Comparison of ENCODE assay signal across 11 cellular contexts in the genomic region with DNA sequence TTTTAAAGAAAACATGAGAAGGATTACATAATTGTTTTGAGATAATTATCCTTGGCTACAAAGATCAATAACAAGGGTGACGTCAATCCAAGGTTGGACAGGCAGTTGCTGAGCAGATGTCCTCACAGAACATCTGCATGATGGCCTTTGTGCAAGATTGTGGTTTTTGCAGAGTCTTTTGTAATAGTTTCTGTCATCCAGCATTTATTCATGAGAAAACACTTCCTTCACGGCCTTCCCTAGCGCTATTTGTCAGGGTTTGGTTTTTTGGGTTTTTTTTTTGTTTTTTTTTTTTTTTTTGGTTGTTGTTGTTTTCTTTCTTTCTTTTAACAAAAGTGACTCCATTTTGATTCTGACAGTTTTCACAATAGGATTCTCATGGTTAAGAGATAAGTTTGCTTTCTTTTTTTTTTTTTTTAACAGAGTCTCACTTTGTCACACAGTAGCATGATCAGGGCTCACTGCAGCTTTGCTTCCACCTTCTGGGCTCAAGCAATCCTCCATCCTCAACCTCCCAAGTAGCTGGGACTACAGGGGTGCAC. TPM values are rescaled to one million over a fixed set of nuclear protein-coding genes. Genes with fewer than 3 reads are reported as not detected.
DNase-seq lines count a peak whose midpoint lies in the region; ATAC-seq and TF ChIP-seq lines count a peak whose summit lies in the region.
"Had no signal": no experiment of that assay in that cellular context is flagged by ENCODE, and none has a peak within 500 bp of the region (broad histone marks: within the 10 kb centered on the region; RNA-seq: fewer than 3 reads in every experiment).

No MANE protein-coding gene starts in this region.

- TF ChIP-seq EP300 in gastroesophageal sphincter (IDR thresholded peaks at IDR 0.05), result no peak

- H3K4me1 ChIP-seq in A673 (ENCODE audit: insufficient read depth, low read length, poor library complexity, severe bottlenecking), result peaks cover 32% of the 10 kb centered on the region
- peaks cover 22% of the 10 kb centered on the region for H3K4me1 ChIP-seq in OCI-LY7 (ENCODE audit: insufficient read depth, low read length, poor library complexity, severe bottlenecking)
- H3K4me1 ChIP-seq in gastroesophageal sphincter, result peaks cover 0 to 9% (median 0%) of the 10 kb centered on the region in 3 donors

- H3K4me3 ChIP-seq in A673 (ENCODE audit: low read depth, low read length, poor library complexity, severe bottlenecking), result no peak overlapping the region
- no peak overlapping the region for H3K4me3 ChIP-seq in OCI-LY7 (ENCODE audit: low read depth, low read length, poor library complexity, severe bottlenecking)
- H3K4me3 ChIP-seq in gastroesophageal sphincter, result no peak overlapping the region
- H3K4me3 ChIP-seq: skin epidermis had no signal

- no peaks in the 10 kb centered on the region for H3K36me3 Mint-ChIP-seq in activated T-cell treated with anti-CD3 and anti-CD28 coated beads, Interleukin-2, amount 50 U/mL, for 72 hours (ENCODE audit: insufficient read depth in 2 of 2)
- H3K36me3 Mint-ChIP-seq in activated T-helper 17 cell treated with anti-CD3 and anti-CD28 coated beads, Interleukin-2, amount 50 U/mL, for 72 hours (ENCODE audit: low read depth), result no peaks in the 10 kb centered on the region

- no peaks in the 10 kb centered on the region for H3K27me3 Mint-ChIP-seq in activated T-cell treated with anti-CD3 and anti-CD28 coated beads, Interleukin-2, amount 50 U/mL, for 72 hours (ENCODE audit: low read depth)
- H3K27me3 Mint-ChIP-seq in activated T-helper 17 cell treated with anti-CD3 and anti-CD28 coated beads, Interleukin-2, amount 50 U/mL, for 72 hours, result no peaks in the 10 kb centered on the region

- no peaks in the 10 kb centered on the region for H3K36me3 ChIP-seq in A673 (ENCODE audit: insufficient read depth, low read length, poor library complexity, severe bottlenecking)
- no peaks in the 10 kb centered on the region for H3K36me3 ChIP-seq in OCI-LY7 (ENCODE audit: insufficient read depth, low read length)
- H3K36me3 ChIP-seq in gastroesophageal sphincter, result no peaks in the 10 kb centered on the region

- no peaks in the 10 kb centered on the region for H3K27me3 ChIP-seq in A673 (replicated peaks; ENCODE audit: insufficient read depth, low read depth, low read length, poor library complexity)
- no peaks in the 10 kb centered on the region for H3K27me3 ChIP-seq in gastroesophageal sphincter

- no peaks in the 10 kb centered on the region for H3K79me2 ChIP-seq in OCI-LY7 (ENCODE audit: insufficient read depth, low read depth, low read length)

- intact Hi-C loops in A673 (cut with micrococcal nuclease; ENCODE audit: unreplicated experiment), result no loop called here
- intact Hi-C loops in OCI-LY7 (cut with micrococcal nuclease; ENCODE audit: unreplicated experiment), result no loop called here

- no peaks in the 10 kb centered on the region for H3K9me3 Mint-ChIP-seq in activated T-cell treated with anti-CD3 and anti-CD28 coated beads, Interleukin-2, amount 50 U/mL, for 72 hours
- no peaks in the 10 kb centered on the region for H3K9me3 Mint-ChIP-seq in activated T-helper 17 cell treated with anti-CD3 and anti-CD28 coated beads, Interleukin-2, amount 50 U/mL, for 72 hours

- no peak for TF ChIP-seq POLR2A in gastroesophageal sphincter (IDR thresholded peaks at IDR 0.05)

- no peaks in the 10 kb centered on the region for H3K9me2 ChIP-seq in OCI-LY7 (ENCODE audit: insufficient read depth, low read length)

- DNase-seq in A673 (ENCODE audit: low spot score) (no peak), OCI-LY7 (ENCODE audit: low spot score) (peak; percentile 27), inferior parietal cortex (ENCODE audit: extremely low spot score) (no peak)
- no peak for DNase-seq in activated T-cell treated with anti-CD3 and anti-CD28 coated beads, Interleukin-2, amount 50 U/mL, for 72 hours
- DNase-seq: glutamatergic neuron, NCI-H526 had no signal

- ATAC-seq in GM18909 (IDR thresholded peaks at IDR 0.05; ENCODE audit: poor library complexity, unreplicated experiment), result peak; percentile 58
- peak; percentile 89 for ATAC-seq in gastroesophageal sphincter
- no peak for ATAC-seq in activated T-cell treated with anti-CD3 and anti-CD28 coated beads, Interleukin-2, amount 50 U/mL, for 72 hours (replicated peaks in 1 of 2)
- no peak for ATAC-seq in activated T-helper 17 cell treated with anti-CD3 and anti-CD28 coated beads, Interleukin-2, amount 50 U/mL, for 72 hours (replicated peaks)
- no peak for ATAC-seq in HG03457 (IDR thresholded peaks at IDR 0.05; ENCODE audit: unreplicated experiment)

- TF ChIP-seq CTCF in A673 (conservative IDR thresholded peaks at IDR 0.05; ENCODE audit: low read depth, low read length), result no peak
- no peak for TF ChIP-seq CTCF in OCI-LY7 (conservative IDR thresholded peaks at IDR 0.05; ENCODE audit: low read length)
- no peak for TF ChIP-seq CTCF in gastroesophageal sphincter (IDR thresholded peaks at IDR 0.05)

- CTCF ChIA-PET in A673 (lab: Charles Lee) (no interaction called here), OCI-LY7 (lab: Charles Lee; ENCODE audit: unreplicated experiment) (no interaction called here)

- no peak overlapping the region for H3K4me3 Mint-ChIP-seq in activated T-cell treated with anti-CD3 and anti-CD28 coated beads, Interleukin-2, amount 50 U/mL, for 72 hours
- no peak overlapping the region for H3K4me3 Mint-ChIP-seq in activated T-helper 17 cell treated with anti-CD3 and anti-CD28 coated beads, Interleukin-2, amount 50 U/mL, for 72 hours

- H3K27ac Mint-ChIP-seq in activated T-cell treated with anti-CD3 and anti-CD28 coated beads, Interleukin-2, amount 50 U/mL, for 72 hours, result no peak overlapping the region
- H3K27ac Mint-ChIP-seq in activated T-helper 17 cell treated with anti-CD3 and anti-CD28 coated beads, Interleukin-2, amount 50 U/mL, for 72 hours, result no peak overlapping the region

- peak overlapping the region; percentile 24 for H3K27ac ChIP-seq in A673 (ENCODE audit: low read depth, low read length, poor library complexity, severe bottlenecking)
- H3K27ac ChIP-seq in OCI-LY7 (ENCODE audit: low read depth, low read length, poor library complexity, severe bottlenecking), result no peak overlapping the region
- peak overlapping the region in 2 of 4 donors; percentile 62 to 64 for H3K27ac ChIP-seq in gastroesophageal sphincter

- H3K4me1 Mint-ChIP-seq in activated T-cell treated with anti-CD3 and anti-CD28 coated beads, Interleukin-2, amount 50 U/mL, for 72 hours (ENCODE audit: low read depth), result peaks cover 18% of the 10 kb centered on the region
- no peaks in the 10 kb centered on the region for H3K4me1 Mint-ChIP-seq in activated T-helper 17 cell treated with anti-CD3 and anti-CD28 coated beads, Interleukin-2, amount 50 U/mL, for 72 hours

- no peak overlapping the region for H2AFZ ChIP-seq in OCI-LY7 (ENCODE audit: low read length)

- H4K20me1 ChIP-seq in OCI-LY7 (ENCODE audit: insufficient read depth, low read length), result no peaks in the 10 kb centered on the region

- H3K4me2 ChIP-seq in OCI-LY7 (ENCODE audit: low read length), result peak overlapping the region; percentile 10; the same call in 1 of the 2 replicates

- POLR2A ChIA-PET in A673 (lab: Charles Lee; ENCODE audit: low non-redundant PET), result no interaction called here
- POLR2A ChIA-PET in OCI-LY7 (lab: Charles Lee), result interaction anchor here (0.6 to 1.1 kb wide), 6 partner anchors 14 to 247 kb away, joined by 3 to 8 read pairs (median 4); no protein-coding TSS in a partner anchor

- no TSS peak for BruUV-seq in A673 (replicated peaks; lab: Mats Ljungman, UMichigan)
- no TSS peak for BruUV-seq in OCI-LY7 (replicated peaks; lab: Mats Ljungman, UMichigan)

- H3K9me3 ChIP-seq in A673 (ENCODE audit: low read depth, low read length, poor library complexity, severe bottlenecking), result no peaks in the 10 kb centered on the region
- no peaks in the 10 kb centered on the region for H3K9me3 ChIP-seq in OCI-LY7 (ENCODE audit: low read length)
- no peaks in the 10 kb centered on the region for H3K9me3 ChIP-seq in gastroesophageal sphincter

- 44 to 70% methylated on average over 3 of the region's 3 CpGs for WGBS in gastroesophageal sphincter (ENCODE audit: low coverage in 1 of 2), 2 donors

RNA-seq across cellular contexts. Expression of a gene that starts 31.5 kb away (rescaled TPM):
- 42.4 and 46.1 TPM in 2 replicates for total RNA-seq in A673 (2021)
- total RNA-seq in OCI-LY7 (2014; rRNA removed; shearing (Covaris generic)), result 49.1 and 49.6 TPM in 2 replicates
- 57.0 and 62.0 TPM in 2 replicates for total RNA-seq in OCI-LY7 (2022)
- total RNA-seq in gastroesophageal sphincter, result 10 to 100 TPM; 51.2 to 73.0 (median 60.0) TPM
- 10 to 100 TPM; 34.8 to 36.4 TPM for total RNA-seq in activated T-cell treated with anti-CD3 and anti-CD28 coated beads, Interleukin-2, amount 50 U/mL, for 72 hours
- total RNA-seq in activated T-helper 17 cell treated with anti-CD3 and anti-CD28 coated beads, Interleukin-2, amount 50 U/mL, for 72 hours, result 10 to 100 TPM; 29.7 to 35.2 TPM

Comparison
In these comparisons a context has a peak if more than half of its experiments do, and no peak if none do; other contexts are left out.
1. ATAC-seq: peak in GM18909 (single experiment) and gastroesophageal sphincter (single experiment); none in activated T-cell treated with anti-CD3 and anti-CD28 coated beads, Interleukin-2, amount 50 U/mL, for 72 hours (0 of 2), activated T-helper 17 cell treated with anti-CD3 and anti-CD28 coated beads, Interleukin-2, amount 50 U/mL, for 72 hours (single experiment) and HG03457 (single experiment).